ENCODE assay signal across 16 cellular contexts in genomic region chr17:27038676-27039075, GRCh38.
A peak's percentile ranks its signal among the peaks of the same experiment; 100 is the strongest.
DNase-seq lines count a peak whose midpoint lies in the region; ATAC-seq and TF ChIP-seq lines count a peak whose summit lies in the region.
"Had no signal": no experiment of that assay in that cellular context is flagged by ENCODE, and none has a peak within 500 bp of the region (broad histone marks: within the 10 kb centered on the region; RNA-seq: fewer than 3 reads in every experiment).

No MANE protein-coding gene starts in this region.

- no peaks in the 10 kb centered on the region for H3K27me3 ChIP-seq in BE2C

- H3K36me3 ChIP-seq in BE2C, result no peaks in the 10 kb centered on the region

- no peak overlapping the region for H3K4me3 ChIP-seq in BE2C (ENCODE audit: low read depth, low read length)

- H3K27ac Mint-ChIP-seq in activated CD4-positive, alpha-beta T cell treated with anti-CD3 and anti-CD28 coated beads, Interleukin-2, amount 10 ng/mL, durations not matched to agents 7 days and 5 days, result no peak overlapping the region
- H3K27ac Mint-ChIP-seq: CD4-positive, CD25-positive, alpha-beta regulatory T cell had no signal

- peak; percentile 22 for DNase-seq in BE2C
- peak; percentile 74 for DNase-seq in NCI-H1436 treated with DMSO at 0.1 percent for 48 hours (lab: John Stamatoyannopoulos, UW)
- DNase-seq in SK-N-DZ (ENCODE audit: low spot score), result peak; percentile 43
- no peak for DNase-seq in NCI-H2107 treated with DMSO at 0.1 percent for 48 hours (lab: John Stamatoyannopoulos, UW; ENCODE audit: unreplicated experiment)
- DNase-seq in activated CD4-positive, alpha-beta T cell treated with anti-CD3 and anti-CD28 coated beads, Interleukin-2, amount 10 ng/mL, durations not matched to agents 7 days and 5 days, result no peak
- no peak for DNase-seq in posterior cingulate gyrus
- DNase-seq: activated CD4-positive, alpha-beta T cell treated with anti-CD3 and anti-CD28 coated beads, Interleukin-2, amount 50 U/mL, for 1 hour; caudate nucleus; CD4-positive, CD25-positive, alpha-beta regulatory T cell; erythroblast; hippocampal formation; mammary epithelial cell; NCI-H1417 treated with DMSO at 0.1 percent for 48 hours; SIG-M5 had no signal

- POLR2A ChIA-PET in activated CD4-positive, alpha-beta T cell treated with anti-CD3 and anti-CD28 coated beads, Interleukin-2, amount 10 ng/mL, durations not matched to agents 7 days and 5 days (lab: Charles Lee), result no interaction called here

- H3K27me3 Mint-ChIP-seq in activated CD4-positive, alpha-beta T cell treated with anti-CD3 and anti-CD28 coated beads, Interleukin-2, amount 10 ng/mL, durations not matched to agents 7 days and 5 days, result no peaks in the 10 kb centered on the region
- H3K27me3 Mint-ChIP-seq: CD4-positive, CD25-positive, alpha-beta regulatory T cell had no signal

- H3K4me1 Mint-ChIP-seq in activated CD4-positive, alpha-beta T cell treated with anti-CD3 and anti-CD28 coated beads, Interleukin-2, amount 10 ng/mL, durations not matched to agents 7 days and 5 days, result no peaks in the 10 kb centered on the region
- H3K4me1 Mint-ChIP-seq: CD4-positive, CD25-positive, alpha-beta regulatory T cell had no signal

- no peaks in the 10 kb centered on the region for H3K4me1 ChIP-seq in BE2C

- H3K9me3 ChIP-seq in BE2C, result no peaks in the 10 kb centered on the region

- H3K4me3 Mint-ChIP-seq in activated CD4-positive, alpha-beta T cell treated with anti-CD3 and anti-CD28 coated beads, Interleukin-2, amount 10 ng/mL, durations not matched to agents 7 days and 5 days, result no peak overlapping the region
- H3K4me3 Mint-ChIP-seq: CD4-positive, CD25-positive, alpha-beta regulatory T cell had no signal

- TF ChIP-seq CTCF in BE2C (IDR thresholded peaks at IDR 0.05; ENCODE audit: low read depth, low read length) (no peak; the same call in none of the 2 replicates), GM12872 (IDR thresholded peaks at IDR 0.05; ENCODE audit: insufficient read depth, low read depth, low read length) (peak; percentile 26; the same call in 2 of the 3 replicates)

- H3K9me3 Mint-ChIP-seq in activated CD4-positive, alpha-beta T cell treated with anti-CD3 and anti-CD28 coated beads, Interleukin-2, amount 10 ng/mL, durations not matched to agents 7 days and 5 days, result peaks cover 7% of the 10 kb centered on the region

- H3K36me3 Mint-ChIP-seq in activated CD4-positive, alpha-beta T cell treated with anti-CD3 and anti-CD28 coated beads, Interleukin-2, amount 10 ng/mL, durations not matched to agents 7 days and 5 days (ENCODE audit: low read depth), result no peaks in the 10 kb centered on the region
- H3K36me3 Mint-ChIP-seq: CD4-positive, CD25-positive, alpha-beta regulatory T cell had no signal

- ATAC-seq in GM18873 (IDR thresholded peaks at IDR 0.05; ENCODE audit: low FRiP score, unreplicated experiment), result no peak

- CTCF ChIA-PET in activated CD4-positive, alpha-beta T cell treated with anti-CD3 and anti-CD28 coated beads, Interleukin-2, amount 10 ng/mL, durations not matched to agents 7 days and 5 days (lab: Charles Lee), result no interaction called here

- intact Hi-C loops in posterior cingulate gyrus (cut with DNase I), result no loop called here

Comparison
In these comparisons a context has a peak if more than half of its experiments do, and no peak if none do; other contexts are left out.
1. DNase-seq: peak in BE2C (single experiment), NCI-H1436 treated with DMSO at 0.1 percent for 48 hours (single experiment) and SK-N-DZ (single experiment); none in NCI-H2107 treated with DMSO at 0.1 percent for 48 hours (single experiment), activated CD4-positive, alpha-beta T cell treated with anti-CD3 and anti-CD28 coated beads, Interleukin-2, amount 10 ng/mL, durations not matched to agents 7 days and 5 days (single experiment) and posterior cingulate gyrus (0 of 10).